In the genomic region with DNA sequence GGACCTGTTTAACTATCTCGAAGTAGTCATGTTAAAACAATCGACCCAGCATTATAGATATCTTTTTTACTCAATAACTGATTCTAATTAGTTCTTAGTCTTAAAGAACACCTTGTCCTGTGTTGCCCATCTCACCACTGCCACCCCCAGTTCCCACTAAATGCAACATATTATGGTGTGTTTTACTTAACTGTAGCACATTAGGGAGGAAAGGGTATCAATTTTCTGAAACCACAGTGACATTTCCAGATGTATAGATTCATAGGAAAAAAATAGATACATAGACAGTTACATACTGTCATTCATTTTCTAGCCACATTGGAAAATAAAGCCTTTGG, we compare ENCODE assay signal across 17 cellular contexts.
DNase-seq lines count a peak whose midpoint lies in the region; ATAC-seq, FAIRE-seq and TF ChIP-seq lines count a peak whose summit lies in the region.
"Had no signal": no experiment of that assay in that cellular context is flagged by ENCODE, and none has a peak within 500 bp of the region (broad histone marks: within the 10 kb centered on the region; RNA-seq: fewer than 3 reads in every experiment).

No MANE protein-coding gene starts in this region.

- H3K79me2 ChIP-seq in KMS-11 (ENCODE audit: insufficient read depth, low read depth): peaks cover 20% of the 10 kb centered on the region; the same call in 1 of the 2 replicates

- peak overlapping the region; percentile 80 for H3K27ac ChIP-seq in KMS-11
- H3K27ac ChIP-seq in VCaP: peak overlapping the region; percentile 67
- no peak overlapping the region for H3K27ac ChIP-seq in iPS-20b (ENCODE audit: low read length)
- H3K27ac ChIP-seq in colonic mucosa: no peak overlapping the region
- no peak overlapping the region for H3K27ac ChIP-seq in small intestine (ENCODE audit: low read depth in 1 of 2, low read length in 1 of 2)
- H3K27ac ChIP-seq: prostate gland, tibial artery had no signal

- H2AFZ ChIP-seq in KMS-11 (ENCODE audit: low read depth): peak overlapping the region; percentile 48

- TF ChIP-seq CTCF in D721Med (IDR thresholded peaks at IDR 0.05; ENCODE audit: insufficient read depth, missing control alignments) (peak; percentile 14), KMS-11 (conservative IDR thresholded peaks at IDR 0.05; ENCODE audit: low read depth, low read length) (no peak), VCaP (conservative IDR thresholded peaks at IDR 0.05) (no peak), colonic mucosa (IDR thresholded peaks at IDR 0.05) (no peak)

- H3K4me3 ChIP-seq in KMS-11 (IDR thresholded peaks at IDR 0.05; ENCODE audit: insufficient read depth, low read depth, low read length) (no peak overlapping the region), iPS-20b (ENCODE audit: low read length) (peak overlapping the region; percentile 60), colonic mucosa (no peak overlapping the region), small intestine (ENCODE audit: low read depth in 1 of 2, low read length in 2 of 2) (no peak overlapping the region)
- H3K4me3 ChIP-seq: prostate gland had no signal

- H3K27me3 ChIP-seq in KMS-11 (ENCODE audit: insufficient read depth, low read depth): no peaks in the 10 kb centered on the region
- H3K27me3 ChIP-seq in iPS-20b (ENCODE audit: insufficient read depth, low read length): peaks cover 96% of the 10 kb centered on the region
- H3K27me3 ChIP-seq in colonic mucosa: peaks cover 44% of the 10 kb centered on the region
- H3K27me3 ChIP-seq in small intestine (ENCODE audit: control insufficient read depth in 2 of 2, insufficient read depth in 2 of 2, low read length in 2 of 2): peaks cover 11 to 27% of the 10 kb centered on the region in 2 donors

- 8 to 21% (median 15%) methylated on average over 2 of the region's 2 CpGs for WGBS in small intestine, 3 donors

- no peaks in the 10 kb centered on the region for H3K36me3 ChIP-seq in KMS-11 (ENCODE audit: insufficient read depth)
- H3K36me3 ChIP-seq in iPS-20b (ENCODE audit: insufficient read depth, low read depth, low read length): no peaks in the 10 kb centered on the region
- no peaks in the 10 kb centered on the region for H3K36me3 ChIP-seq in colonic mucosa
- no peaks in the 10 kb centered on the region for H3K36me3 ChIP-seq in small intestine (ENCODE audit: control insufficient read depth in 2 of 2, insufficient read depth in 2 of 2, low read length in 2 of 2)
- H3K36me3 ChIP-seq: prostate gland, tibial artery had no signal

- H4K20me1 ChIP-seq in KMS-11 (ENCODE audit: insufficient read depth): no peaks in the 10 kb centered on the region

- intact Hi-C loops in colonic mucosa (cut with DNase I): no loop called here

- H3K4me1 ChIP-seq in KMS-11 (ENCODE audit: low read depth, poor library complexity, severe bottlenecking): peaks cover 50% of the 10 kb centered on the region
- peaks cover 55% of the 10 kb centered on the region for H3K4me1 ChIP-seq in iPS-20b (ENCODE audit: insufficient read depth, low read length)
- H3K4me1 ChIP-seq in colonic mucosa: peaks cover 10% of the 10 kb centered on the region
- H3K4me1 ChIP-seq in small intestine (ENCODE audit: control insufficient read depth in 2 of 2, insufficient read depth in 1 of 2, low read depth in 1 of 2, low read length in 1 of 2): no peaks in the 10 kb centered on the region
- H3K4me1 ChIP-seq: prostate gland had no signal

- H3K9me3 ChIP-seq in iPS-20b (ENCODE audit: insufficient read depth, low read depth, low read length) (no peaks in the 10 kb centered on the region), colonic mucosa (no peaks in the 10 kb centered on the region), small intestine (ENCODE audit: control insufficient read depth, low read depth) (peaks cover 1% of the 10 kb centered on the region)
- H3K9me3 ChIP-seq: prostate gland, tibial artery had no signal

- ATAC-seq in GM21447 (IDR thresholded peaks at IDR 0.05; ENCODE audit: unreplicated experiment): no peak
- ATAC-seq: left lobe of liver had no signal

- no peak for DNase-seq in D721Med (ENCODE audit: insufficient read length, low spot score)
- no peak for DNase-seq in NCI-H510A treated with DMSO at 0.1 percent for 48 hours (lab: John Stamatoyannopoulos, UW)
- no peak for DNase-seq in colonic mucosa
- no peak for DNase-seq in small intestine
- DNase-seq: activated CD4-positive, alpha-beta T cell treated with anti-CD3 and anti-CD28 coated beads, Interleukin-2, amount 50 U/mL, for 48 hours; activated T-cell treated with anti-CD3 and anti-CD28 coated beads, Interleukin-2, amount 50 U/mL, for 1 hour; effector memory CD4-positive, alpha-beta T cell; NCI-H1436; NCI-H226; tibial artery had no signal

- H3K9ac ChIP-seq in KMS-11 (peak overlapping the region; percentile 41), iPS-20b (ENCODE audit: low read depth, low read length) (no peak overlapping the region), colonic mucosa (ENCODE audit: low read depth in 2 of 2, low read length in 2 of 2) (no peak overlapping the region)

- peak overlapping the region; percentile 70 for H3K4me2 ChIP-seq in KMS-11

- FAIRE-seq in D721Med (lab: Jason Lieb, UNC) (peak; percentile 35), small intestine (lab: Jason Lieb, UNC) (no peak)
- FAIRE-seq: bronchial epithelial cell had no signal

Comparison
In these comparisons a context has a peak if more than half of its experiments do, and no peak if none do; other contexts are left out.
1. H3K27ac ChIP-seq: peak in KMS-11 (single experiment) and VCaP (single experiment); none in iPS-20b (single experiment), colonic mucosa (single experiment) and small intestine (0 of 2).